9 cellular contexts compared by ENCODE assay signal in genomic region chr2:24050041-24050655, GRCh38. TPM values are rescaled to one million over a fixed set of nuclear protein-coding genes. Genes with fewer than 3 reads are reported as not detected.
A peak's percentile ranks its signal among the peaks of the same experiment; 100 is the strongest.
DNase-seq lines count a peak whose midpoint lies in the region; ATAC-seq and TF ChIP-seq lines count a peak whose summit lies in the region.
"Had no signal": no experiment of that assay in that cellular context is flagged by ENCODE, and none has a peak within 500 bp of the region (broad histone marks: within the 10 kb centered on the region; RNA-seq: fewer than 3 reads in every experiment).

No MANE protein-coding gene starts in this region.

- H3K4me1 ChIP-seq in RWPE2 (ENCODE audit: insufficient read depth, poor library complexity, severe bottlenecking) = peaks cover 7% of the 10 kb centered on the region

- TF ChIP-seq CTCF in RWPE2 (IDR thresholded peaks at IDR 0.05; ENCODE audit: poor library complexity, severe bottlenecking) = no peak
- TF ChIP-seq CTCF in mesothelial cell of epicardium (IDR thresholded peaks at IDR 0.05; ENCODE audit: unreplicated experiment) = no peak

- H3K27ac ChIP-seq in RWPE2 (ENCODE audit: poor library complexity, severe bottlenecking) = peak overlapping the region; percentile 19

- no peak overlapping the region for H3K4me3 Mint-ChIP-seq in mesothelial cell of epicardium

- H3K27me3 Mint-ChIP-seq in mesothelial cell of epicardium (ENCODE audit: low read depth) = no peaks in the 10 kb centered on the region

- H3K4me1 Mint-ChIP-seq in mesothelial cell of epicardium = peaks cover 17% of the 10 kb centered on the region

- H3K9me3 ChIP-seq in RWPE2 (ENCODE audit: severe bottlenecking) = no peaks in the 10 kb centered on the region

- H3K36me3 ChIP-seq in RWPE2 (ENCODE audit: low read depth) = no peaks in the 10 kb centered on the region

- peak overlapping the region; percentile 48 for H3K4me3 ChIP-seq in RWPE2 (ENCODE audit: severe bottlenecking)

- H3K9me3 Mint-ChIP-seq in mesothelial cell of epicardium = no peaks in the 10 kb centered on the region

- DNase-seq in ELF-1 (ENCODE audit: low read depth, low spot score) (peak; percentile 47), RWPE2 (ENCODE audit: low spot score) (no peak), ecto neural progenitor cell (ENCODE audit: low spot score) (peak; percentile 69), mesothelial cell of epicardium (ENCODE audit: low spot score in 2 of 2, unreplicated experiment in 2 of 2) (peak; percentile 32 to 58), dedifferentiated amniotic fluid mesenchymal stem cell (ENCODE audit: extremely low spot score) (no peak), NCI-H1092 treated with DMSO at 0.1 percent for 48 hours (lab: John Stamatoyannopoulos, UW) (no peak)

- H3K36me3 Mint-ChIP-seq in mesothelial cell of epicardium = no peaks in the 10 kb centered on the region

- no peaks in the 10 kb centered on the region for H3K27me3 ChIP-seq in RWPE2 (ENCODE audit: insufficient read depth, poor library complexity, severe bottlenecking)

- no peak overlapping the region for H3K27ac Mint-ChIP-seq in mesothelial cell of epicardium

- ATAC-seq in RWPE2 (ENCODE audit: low read depth) (no peak), GM21447 (IDR thresholded peaks at IDR 0.05; ENCODE audit: unreplicated experiment) (no peak), GM18873 (IDR thresholded peaks at IDR 0.05; ENCODE audit: low FRiP score, unreplicated experiment) (no peak)

RNA-seq across cellular contexts. Expression of gene FKBP1B, which starts 0.6 kb away (rescaled TPM):
- 14.6 to 18.0 TPM (median 16.9 TPM) in 3 replicates for total RNA-seq in mesothelial cell of epicardium
- total RNA-seq: NCI-H460 had no signal

RNA-seq across cellular contexts. Expression of gene WDCP, which starts 3.0 kb away (rescaled TPM):
- 16.0 to 21.0 TPM (median 17.9 TPM) in 3 replicates for total RNA-seq in mesothelial cell of epicardium

RNA-seq across cellular contexts. Expression of gene SF3B6, which starts 26.0 kb away (rescaled TPM):
- total RNA-seq in mesothelial cell of epicardium = 85.3 to 93.9 TPM (median 88.5 TPM) in 3 replicates

RNA-seq across cellular contexts. Expression of gene TP53I3, which starts 34.5 kb away (rescaled TPM):
- total RNA-seq in mesothelial cell of epicardium = 40.2 to 43.8 TPM (median 41.4 TPM) in 3 replicates

RNA-seq across cellular contexts. Expression of gene MFSD2B, which starts 40.3 kb away (rescaled TPM):
- total RNA-seq in mesothelial cell of epicardium = 0.16 to 0.84 TPM (median 0.31 TPM) in 3 replicates

Comparison
In these comparisons a context has a peak if more than half of its experiments do, and no peak if none do; other contexts are left out.
1. DNase-seq: peak in ELF-1 (single experiment), ecto neural progenitor cell (single experiment) and mesothelial cell of epicardium (2 of 2); none in RWPE2 (single experiment), dedifferentiated amniotic fluid mesenchymal stem cell (single experiment) and NCI-H1092 treated with DMSO at 0.1 percent for 48 hours (single experiment).